Comparison of ENCODE assay signal across 13 cellular contexts in genomic region chr2:147663153-147663961, GRCh38.
DNase-seq lines count a peak whose midpoint lies in the region; ATAC-seq and TF ChIP-seq lines count a peak whose summit lies in the region.
"Had no signal": no experiment of that assay in that cellular context is flagged by ENCODE, and none has a peak within 500 bp of the region (broad histone marks: within the 10 kb centered on the region; RNA-seq: fewer than 3 reads in every experiment).

No MANE protein-coding gene starts in this region.

- peak overlapping the region; percentile 93 for H3K27ac Mint-ChIP-seq in T-helper 17 cell

- DNase-seq in stimulated activated CD8-positive, alpha-beta memory T cell treated with anti-CD3 and anti-CD28 coated beads, Interleukin-12 subunit alpha, Interleukin-12 subunit beta, amount 100 ng/mL, for 1 hour (ENCODE audit: low read depth): peak; percentile 2
- DNase-seq in stimulated activated CD8-positive, alpha-beta memory T cell treated with anti-CD3 and anti-CD28 coated beads, Interleukin-4, amount 100 ng/mL, for 48 hours: no peak
- DNase-seq in T-helper 17 cell (no peak), upper lobe of right lung (no peak), NAMALWA (ENCODE audit: low spot score) (no peak), globus pallidus (ENCODE audit: low spot score) (no peak), right atrium auricular region (ENCODE audit: low spot score) (no peak)
- DNase-seq: ovary, substantia nigra had no signal

- H3K4me1 ChIP-seq in upper lobe of right lung: no peaks in the 10 kb centered on the region
- no peaks in the 10 kb centered on the region for H3K4me1 ChIP-seq in right atrium auricular region
- H3K4me1 ChIP-seq: gastroesophageal sphincter had no signal

- intact Hi-C loops in upper lobe of right lung (cut with DNase I): no loop called here

- H3K36me3 ChIP-seq in upper lobe of right lung (no peaks in the 10 kb centered on the region), right atrium auricular region (no peaks in the 10 kb centered on the region)
- H3K36me3 ChIP-seq: BLaER1 treated with 17β-estradiol and CSF1 and Interleukin-3, amounts not matched to agents 10 nM and 100 nM; gastroesophageal sphincter; ovary had no signal

- H3K4me3 Mint-ChIP-seq in T-helper 17 cell: peak overlapping the region; percentile 80

- H3K4me1 Mint-ChIP-seq in T-helper 17 cell: peaks cover 19% of the 10 kb centered on the region

- ATAC-seq in HG02885 (IDR thresholded peaks at IDR 0.05; ENCODE audit: poor library complexity, unreplicated experiment) (peak; percentile 88), T-helper 17 cell (peak; percentile 93), upper lobe of right lung (peak; percentile 20)
- ATAC-seq: gastroesophageal sphincter had no signal

- H3K9me3 ChIP-seq in T-helper 17 cell (ENCODE audit: control insufficient read depth, low read length, poor library complexity, severe bottlenecking) (no peaks in the 10 kb centered on the region), upper lobe of right lung (no peaks in the 10 kb centered on the region), right atrium auricular region (no peaks in the 10 kb centered on the region)
- H3K9me3 ChIP-seq: BLaER1 treated with 17β-estradiol and CSF1 and Interleukin-3, amounts not matched to agents 10 nM and 100 nM; gastroesophageal sphincter; ovary had no signal

- TF ChIP-seq CTCF in upper lobe of right lung (IDR thresholded peaks at IDR 0.05) (no peak), right atrium auricular region (IDR thresholded peaks at IDR 0.05) (no peak)

- H3K27me3 Mint-ChIP-seq in T-helper 17 cell: no peaks in the 10 kb centered on the region

- no peak overlapping the region for H3K4me3 ChIP-seq in upper lobe of right lung
- H3K4me3 ChIP-seq in right atrium auricular region: no peak overlapping the region
- H3K4me3 ChIP-seq: BLaER1 treated with 17β-estradiol and CSF1 and Interleukin-3, amounts not matched to agents 10 nM and 100 nM; gastroesophageal sphincter; ovary had no signal

- H3K27me3 ChIP-seq in upper lobe of right lung: no peaks in the 10 kb centered on the region
- H3K27me3 ChIP-seq in right atrium auricular region: no peaks in the 10 kb centered on the region
- H3K27me3 ChIP-seq: BLaER1 treated with 17β-estradiol and CSF1 and Interleukin-3, amounts not matched to agents 10 nM and 100 nM; gastroesophageal sphincter; ovary had no signal

- peak overlapping the region; percentile 0 for H3K27ac ChIP-seq in upper lobe of right lung
- H3K27ac ChIP-seq in right atrium auricular region: no peak overlapping the region
- H3K27ac ChIP-seq: BLaER1 treated with 17β-estradiol and CSF1 and Interleukin-3, amounts not matched to agents 10 nM and 100 nM; gastroesophageal sphincter; HL-60; ovary had no signal

- H3K36me3 Mint-ChIP-seq in T-helper 17 cell (ENCODE audit: low read depth): no peaks in the 10 kb centered on the region

Comparison
In these comparisons a context has a peak if more than half of its experiments do, and no peak if none do; other contexts are left out.
1. ATAC-seq: peak in every context shown above with its lines; median percentile 93 in T-helper 17 cell; 88 in HG02885; 20 in upper lobe of right lung.